Comparison of ENCODE assay signal across 28 cellular contexts in the genomic region with DNA sequence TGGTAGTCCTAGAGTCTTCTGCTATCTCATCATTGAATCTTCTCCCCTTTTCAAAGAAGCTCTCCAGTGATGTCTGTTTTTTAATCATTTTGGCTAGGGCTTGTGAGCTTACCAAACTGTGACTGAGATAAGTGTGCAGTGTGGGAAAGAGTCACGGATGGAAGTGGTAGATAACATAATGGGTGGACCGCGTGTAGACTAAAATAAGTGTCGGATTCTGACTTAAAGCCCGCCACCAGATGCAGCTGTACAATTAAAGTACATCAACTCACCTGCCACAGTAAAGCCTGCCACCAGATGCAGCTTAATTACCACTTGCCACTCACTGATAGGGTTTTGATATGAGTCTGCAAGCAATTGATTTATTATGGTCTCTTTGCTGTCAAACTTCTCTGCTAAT.
"Had no signal": no experiment of that assay in that cellular context is flagged by ENCODE, and none has a peak within 500 bp of the region (broad histone marks: within the 10 kb centered on the region; RNA-seq: fewer than 3 reads in every experiment).

No MANE protein-coding gene starts in this region.

- H3K36me3 Mint-ChIP-seq: activated naive CD8-positive, alpha-beta T cell treated with anti-CD3 and anti-CD28 coated beads, Interleukin-2, amount 10 ng/mL, durations not matched to agents 7 days and 5 days; WTC11 had no signal

- H3K4me3 ChIP-seq: adrenal gland, coronary artery, K562, SK-N-MC had no signal

- H3K4me1 Mint-ChIP-seq: activated naive CD8-positive, alpha-beta T cell treated with anti-CD3 and anti-CD28 coated beads, Interleukin-2, amount 10 ng/mL, durations not matched to agents 7 days and 5 days; activated T-helper 17 cell treated with anti-CD3 and anti-CD28 coated beads, Interleukin-2, amount 50 U/mL, for 72 hours; WTC11 had no signal

- H3K27ac ChIP-seq: adrenal gland, coronary artery, SK-N-MC had no signal

- H3K27ac Mint-ChIP-seq: activated naive CD4-positive, alpha-beta T cell treated with anti-CD3 and anti-CD28 coated beads for 36 hours; activated naive CD8-positive, alpha-beta T cell treated with anti-CD3 and anti-CD28 coated beads, Interleukin-2, amount 10 ng/mL, durations not matched to agents 7 days and 5 days; activated T-helper 17 cell treated with anti-CD3 and anti-CD28 coated beads, Interleukin-2, amount 50 U/mL, for 72 hours; WTC11 had no signal

- H3K36me3 ChIP-seq: adrenal gland had no signal

- H3K27me3 Mint-ChIP-seq: activated naive CD8-positive, alpha-beta T cell treated with anti-CD3 and anti-CD28 coated beads, Interleukin-2, amount 10 ng/mL, durations not matched to agents 7 days and 5 days; activated T-helper 17 cell treated with anti-CD3 and anti-CD28 coated beads, Interleukin-2, amount 50 U/mL, for 72 hours had no signal

- H3K4me3 Mint-ChIP-seq: activated naive CD4-positive, alpha-beta T cell treated with anti-CD3 and anti-CD28 coated beads for 36 hours; activated naive CD8-positive, alpha-beta T cell treated with anti-CD3 and anti-CD28 coated beads, Interleukin-2, amount 10 ng/mL, durations not matched to agents 7 days and 5 days; activated T-helper 17 cell treated with anti-CD3 and anti-CD28 coated beads, Interleukin-2, amount 50 U/mL, for 72 hours; WTC11 had no signal

- DNase-seq: activated CD4-positive, alpha-beta T cell treated with anti-CD3 and anti-CD28 coated beads for 48 hours; activated CD4-positive, alpha-beta T cell treated with anti-CD3 and anti-CD28 coated beads, Interleukin-2, amount 50 U/mL, for 4 hours; activated CD4-positive, CD25-positive, alpha-beta regulatory T cell treated with anti-CD3 and anti-CD28 coated beads, Interleukin-2, amount 50 U/mL, for 72 hours; activated CD8-positive, alpha-beta memory T cell treated with anti-CD3 and anti-CD28 coated beads for 24 hours; activated gamma-delta T cell; activated naive CD4-positive, alpha-beta T cell treated with anti-CD3 and anti-CD28 coated beads for 36 hours; activated naive CD8-positive, alpha-beta T cell treated with anti-CD3 and anti-CD28 coated beads, Interleukin-2, amount 10 ng/mL, durations not matched to agents 7 days and 5 days; activated T-cell treated with anti-CD3 and anti-CD28 coated beads for 4 hours; activated T-cell treated with anti-CD3 and anti-CD28 coated beads, Interleukin-2, amount 50 U/mL, for 48 hours; adrenal gland; anterior cingulate cortex; central memory CD4-positive, alpha-beta T cell; Karpas-422; MM.1S; NCI-H146; NCI-H1930; NCI-H2171; NCI-H2227 treated with DMSO at 0.1 percent for 48 hours; NCI-H446 treated with DMSO at 0.1 percent for 48 hours; NCI-H526; NCI-H82; SIG-M5; T-helper 1 cell had no signal

- H3K27me3 ChIP-seq: adrenal gland had no signal

- H3K4me1 ChIP-seq: adrenal gland had no signal

- H3K9me3 ChIP-seq: adrenal gland had no signal
